1 cellular context compared by ENCODE assay signal in the genomic region with DNA sequence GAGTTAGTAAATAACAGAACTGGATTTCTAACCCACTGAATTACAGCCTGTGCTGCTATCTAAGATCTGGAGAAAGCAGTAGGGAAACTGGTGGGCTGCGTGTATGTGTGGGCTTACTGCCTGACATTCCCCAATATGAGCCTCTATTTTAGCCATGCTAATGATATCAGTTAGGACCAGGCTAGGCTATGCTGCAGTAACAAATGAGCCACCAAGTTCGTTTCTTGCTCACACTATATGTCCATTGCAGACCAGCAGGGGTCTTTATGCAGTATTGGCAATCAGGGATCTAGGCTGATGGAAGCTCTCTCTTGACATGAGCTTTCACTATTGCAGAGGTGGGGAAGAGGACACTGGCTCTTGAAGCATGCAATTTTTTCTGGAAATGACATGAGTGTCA.
TF ChIP-seq lines count a peak whose summit lies in the region.

No MANE protein-coding gene starts in this region.

TF ChIP-seq in HepG2, 621 proteins besides CTCF, POLR2A, EP300 and RAD21:
- TF ChIP-seq HIC2 (CRISPR knock-in tag; IDR thresholded peaks at IDR 0.05; ENCODE audit: low read depth) (no peak), ERF (CRISPR knock-in tag; IDR thresholded peaks at IDR 0.05) (no peak), NFKBIZ (CRISPR knock-in tag; IDR thresholded peaks at IDR 0.05) (no peak), ISX (CRISPR knock-in tag; conservative IDR thresholded peaks at IDR 0.05) (no peak), MXI1 (IDR thresholded peaks at IDR 0.05; ENCODE audit: borderline replicate concordance, low read depth, low read length) (no peak), ZNF12 (CRISPR knock-in tag; IDR thresholded peaks at IDR 0.05) (peak; percentile 97), ZBTB33 (CRISPR knock-in tag; IDR thresholded peaks at IDR 0.05) (no peak)
- TF ChIP-seq, protein P1, sequence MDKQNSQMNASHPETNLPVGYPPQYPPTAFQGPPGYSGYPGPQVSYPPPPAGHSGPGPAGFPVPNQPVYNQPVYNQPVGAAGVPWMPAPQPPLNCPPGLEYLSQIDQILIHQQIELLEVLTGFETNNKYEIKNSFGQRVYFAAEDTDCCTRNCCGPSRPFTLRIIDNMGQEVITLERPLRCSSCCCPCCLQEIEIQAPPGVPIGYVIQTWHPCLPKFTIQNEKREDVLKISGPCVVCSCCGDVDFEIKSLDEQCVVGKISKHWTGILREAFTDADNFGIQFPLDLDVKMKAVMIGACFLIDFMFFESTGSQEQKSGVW (CRISPR knock-in tag; IDR thresholded peaks at IDR 0.05; ENCODE audit: borderline replicate concordance) = no peak
- TF ChIP-seq, protein P2, sequence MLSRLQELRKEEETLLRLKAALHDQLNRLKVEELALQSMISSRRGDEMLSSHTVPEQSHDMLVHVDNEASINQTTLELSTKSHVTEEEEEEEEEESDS (CRISPR knock-in tag; IDR thresholded peaks at IDR 0.05; ENCODE audit: borderline replicate concordance) = no peak
